8 cellular contexts compared by ENCODE assay signal in genomic region chr16:370443-370842, GRCh38. TPM values are rescaled to one million over a fixed set of nuclear protein-coding genes. Genes with fewer than 3 reads are reported as not detected.
DNase-seq lines count a peak whose midpoint lies in the region; ATAC-seq and TF ChIP-seq lines count a peak whose summit lies in the region.

MRPL28 (minus strand) TSS chr16:370538; CDS start chr16:370218, 320 bp downstream.

- H3F3A ChIP-seq in PC-9 (ENCODE audit: insufficient read depth, low read depth), result peaks cover 7% of the 10 kb centered on the region; the same call in 1 of the 2 replicates

- POLR2A ChIA-PET in PC-9 (lab: Charles Lee; ENCODE audit: unreplicated experiment), result interaction anchor here (0.5 to 0.6 kb wide), 4 partner anchors 18 to 438 kb away, joined by 3 to 19 read pairs (median 4); no protein-coding TSS in a partner anchor

- intact Hi-C loops in PC-9 (cut with micrococcal nuclease; ENCODE audit: unreplicated experiment), result no loop called here

- no peak within 1 kb of the TSS for H2AFZ ChIP-seq in PC-9

- in situ Hi-C loops in KBM-7 (cut with MboI; ENCODE audit: low pct_unique_long_range_greater_than_20kb, low sequenced_read_pairs), result no loop called here

- H3K4me3 ChIP-seq in PC-9, result peak within 1 kb of the TSS; percentile 38; the same call in 1 of the 2 replicates

- CTCF ChIA-PET in PC-9 (lab: Charles Lee), result interaction anchor here (0.6 to 1.2 kb wide), 4 partner anchors 11 to 350 kb away, joined by 3 read pairs; no protein-coding TSS in a partner anchor

- no peaks in the 10 kb centered on the region for H3K9me2 ChIP-seq in PC-9 (ENCODE audit: insufficient read depth)

- H3K27ac ChIP-seq in PC-9, result no peak within 1 kb of the TSS
- H3K27ac ChIP-seq in epithelial cell of prostate, result peak within 1 kb of the TSS; percentile 40

- H3K79me2 ChIP-seq in PC-9 (ENCODE audit: low read depth), result no peaks in the 10 kb centered on the region

- H3K4me2 ChIP-seq in PC-9, result peak within 1 kb of the TSS; percentile 72

- H3K36me3 ChIP-seq in PC-9 (ENCODE audit: low read depth), result peaks cover 3% of the 10 kb centered on the region; the same call in 1 of the 2 replicates

- H3K4me1 ChIP-seq in PC-9 (replicated peaks; ENCODE audit: insufficient read depth), result peaks cover 5% of the 10 kb centered on the region; the same call in 1 of the 2 replicates

- BruUV-seq in PC-9 (replicated peaks; lab: Mats Ljungman, UMichigan), result no TSS peak

- DNase-seq in D341Med (ENCODE audit: low spot score), result peak; percentile 96
- peak; percentile 96 for DNase-seq in KBM-7
- peak; percentile 86 to 96 for DNase-seq in PC-9
- peak; percentile 91 for DNase-seq in activated T-cell treated with anti-CD3 and anti-CD28 coated beads for 48 hours (ENCODE audit: low read depth)
- peak; percentile 68 for DNase-seq in epithelial cell of prostate (ENCODE audit: low read depth, low spot score)
- peak; percentile 97 for DNase-seq in mucosa of gallbladder (ENCODE audit: low spot score)
- peak; percentile 90 for DNase-seq in stimulated activated CD8-positive, alpha-beta memory T cell treated with anti-CD3 and anti-CD28 coated beads, Interleukin-4, amount 100 ng/mL, for 24 hours (ENCODE audit: low read depth)

- no peaks in the 10 kb centered on the region for H4K20me1 ChIP-seq in PC-9 (ENCODE audit: insufficient read depth)

- H3K27me3 ChIP-seq in PC-9 (ENCODE audit: insufficient read depth, low read depth), result no peaks in the 10 kb centered on the region

- TF ChIP-seq CTCF in PC-9 (conservative IDR thresholded peaks at IDR 0.05), result no peak

- H3K9me3 ChIP-seq in PC-9 (ENCODE audit: insufficient read depth, low read depth), result no peaks in the 10 kb centered on the region

- peak; percentile 83 for ATAC-seq in GM21529 (IDR thresholded peaks at IDR 0.05; ENCODE audit: unreplicated experiment)

RNA-seq across cellular contexts. Expression of gene MRPL28, which starts in this region (rescaled TPM):
- total RNA-seq in PC-9 (2021) (130 and 150 TPM in 2 replicates), mucosa of gallbladder (52.9 TPM)
